Comparison of ENCODE assay signal across 19 cellular contexts in the genomic region with DNA sequence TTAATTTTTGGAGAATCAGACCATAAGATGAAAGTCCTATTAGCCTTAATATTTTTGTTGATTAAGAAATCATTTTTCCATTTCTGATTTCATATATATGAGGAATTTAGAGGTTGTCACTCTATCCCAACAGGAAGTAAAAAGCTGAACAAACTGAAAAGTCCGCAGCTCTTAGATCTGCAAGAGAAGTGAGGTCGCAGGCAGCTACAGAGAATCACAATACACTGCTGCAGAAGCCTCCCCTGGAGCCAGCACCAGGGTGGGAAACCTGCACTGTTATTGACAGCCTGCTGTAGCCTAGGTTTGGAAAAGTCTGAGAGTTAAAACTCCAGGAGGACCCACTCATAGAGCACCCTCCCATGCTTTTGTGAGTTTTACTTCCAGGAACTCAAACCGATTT.
"Had no signal": no experiment of that assay in that cellular context is flagged by ENCODE, and none has a peak within 500 bp of the region (broad histone marks: within the 10 kb centered on the region; RNA-seq: fewer than 3 reads in every experiment).

No MANE protein-coding gene starts in this region.

- H3K4me3 ChIP-seq: esophagus squamous epithelium, heart right ventricle, lung, psoas muscle, testis, upper lobe of right lung had no signal

- H3K36me3 ChIP-seq: upper lobe of right lung, WERI-Rb-1 had no signal

- H3K4me1 Mint-ChIP-seq: activated naive CD4-positive, alpha-beta T cell treated with anti-CD3 and anti-CD28 coated beads, Interleukin-2, amount 50 U/mL, for 24 hours; nephron progenitor cell; T-helper 17 cell had no signal

- H3K27me3 ChIP-seq: esophagus squamous epithelium, heart right ventricle, testis, upper lobe of right lung had no signal

- ATAC-seq: psoas muscle, right cardiac atrium, T-helper 17 cell had no signal

- H3K27ac Mint-ChIP-seq: activated naive CD4-positive, alpha-beta T cell treated with anti-CD3 and anti-CD28 coated beads, Interleukin-2, amount 50 U/mL, for 24 hours; dendritic cell treated with granulocyte-macrophage colony-stimulating factor and Interleukin-4, amounts not matched to agents 40 ng/mL and 50 ng/mL, for 4 days; nephron progenitor cell; T-helper 17 cell had no signal

- H3K4me1 ChIP-seq: esophagus squamous epithelium, psoas muscle, testis, upper lobe of right lung had no signal

- H3K27ac ChIP-seq: esophagus squamous epithelium, heart right ventricle, psoas muscle, testis, upper lobe of right lung, WERI-Rb-1 had no signal

- DNase-seq: activated CD4-positive, alpha-beta T cell treated with anti-CD3 and anti-CD28 coated beads, Interleukin-2, amount 50 U/mL, for 4 hours; activated gamma-delta T cell; effector CD8-positive, alpha-beta T cell; esophagus squamous epithelium; heart right ventricle; left cardiac atrium; nephron progenitor cell; psoas muscle; right cardiac atrium; small intestine; stimulated activated CD4-positive, alpha-beta T cell treated with anti-CD3 and anti-CD28 coated beads, Interleukin-15, amount 100 ng/mL, for 24 hours; stimulated activated CD4-positive, alpha-beta T cell treated with anti-CD3 and anti-CD28 coated beads, Interleukin-2, amount 100 ng/mL, for 48 hours; T-helper 17 cell; testis; upper lobe of right lung; WERI-Rb-1 had no signal

- H3K4me3 Mint-ChIP-seq: activated naive CD4-positive, alpha-beta T cell treated with anti-CD3 and anti-CD28 coated beads, Interleukin-2, amount 50 U/mL, for 24 hours; dendritic cell treated with granulocyte-macrophage colony-stimulating factor and Interleukin-4, amounts not matched to agents 40 ng/mL and 50 ng/mL, for 4 days; nephron progenitor cell; T-helper 17 cell had no signal

- H3K9me3 ChIP-seq: esophagus squamous epithelium, heart right ventricle, psoas muscle, testis, upper lobe of right lung had no signal

- H3K27me3 Mint-ChIP-seq: dendritic cell treated with granulocyte-macrophage colony-stimulating factor and Interleukin-4, amounts not matched to agents 40 ng/mL and 50 ng/mL, for 4 days had no signal
